In the genomic region with DNA sequence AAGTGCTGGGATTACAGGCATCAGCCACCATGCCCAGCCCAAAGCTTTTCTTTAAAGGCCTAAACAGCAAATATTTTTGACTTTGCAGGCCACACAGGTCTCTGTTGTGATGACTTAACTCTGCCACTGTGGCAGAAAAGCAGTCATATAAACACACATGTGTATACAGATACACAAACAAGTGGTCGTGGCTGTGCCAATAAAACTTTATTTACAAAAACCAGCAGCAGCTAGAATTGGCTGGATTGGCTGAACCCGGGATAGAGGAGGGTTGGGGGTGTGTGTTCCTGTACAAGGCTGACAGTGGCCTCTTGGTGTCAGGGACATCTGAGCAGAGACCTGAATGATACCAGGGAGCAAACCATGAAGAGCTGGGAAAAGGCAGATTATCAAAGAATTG, we compare ENCODE assay signal across 1 cellular context.
A peak's percentile ranks its signal among the peaks of the same experiment; 100 is the strongest.
TF ChIP-seq lines count a peak whose summit lies in the region.

No MANE protein-coding gene starts in this region.

TF ChIP-seq in GM12878, 131 proteins besides CTCF, POLR2A, EP300 and RAD21 (continued from another document):
- TF ChIP-seq, protein P1, sequence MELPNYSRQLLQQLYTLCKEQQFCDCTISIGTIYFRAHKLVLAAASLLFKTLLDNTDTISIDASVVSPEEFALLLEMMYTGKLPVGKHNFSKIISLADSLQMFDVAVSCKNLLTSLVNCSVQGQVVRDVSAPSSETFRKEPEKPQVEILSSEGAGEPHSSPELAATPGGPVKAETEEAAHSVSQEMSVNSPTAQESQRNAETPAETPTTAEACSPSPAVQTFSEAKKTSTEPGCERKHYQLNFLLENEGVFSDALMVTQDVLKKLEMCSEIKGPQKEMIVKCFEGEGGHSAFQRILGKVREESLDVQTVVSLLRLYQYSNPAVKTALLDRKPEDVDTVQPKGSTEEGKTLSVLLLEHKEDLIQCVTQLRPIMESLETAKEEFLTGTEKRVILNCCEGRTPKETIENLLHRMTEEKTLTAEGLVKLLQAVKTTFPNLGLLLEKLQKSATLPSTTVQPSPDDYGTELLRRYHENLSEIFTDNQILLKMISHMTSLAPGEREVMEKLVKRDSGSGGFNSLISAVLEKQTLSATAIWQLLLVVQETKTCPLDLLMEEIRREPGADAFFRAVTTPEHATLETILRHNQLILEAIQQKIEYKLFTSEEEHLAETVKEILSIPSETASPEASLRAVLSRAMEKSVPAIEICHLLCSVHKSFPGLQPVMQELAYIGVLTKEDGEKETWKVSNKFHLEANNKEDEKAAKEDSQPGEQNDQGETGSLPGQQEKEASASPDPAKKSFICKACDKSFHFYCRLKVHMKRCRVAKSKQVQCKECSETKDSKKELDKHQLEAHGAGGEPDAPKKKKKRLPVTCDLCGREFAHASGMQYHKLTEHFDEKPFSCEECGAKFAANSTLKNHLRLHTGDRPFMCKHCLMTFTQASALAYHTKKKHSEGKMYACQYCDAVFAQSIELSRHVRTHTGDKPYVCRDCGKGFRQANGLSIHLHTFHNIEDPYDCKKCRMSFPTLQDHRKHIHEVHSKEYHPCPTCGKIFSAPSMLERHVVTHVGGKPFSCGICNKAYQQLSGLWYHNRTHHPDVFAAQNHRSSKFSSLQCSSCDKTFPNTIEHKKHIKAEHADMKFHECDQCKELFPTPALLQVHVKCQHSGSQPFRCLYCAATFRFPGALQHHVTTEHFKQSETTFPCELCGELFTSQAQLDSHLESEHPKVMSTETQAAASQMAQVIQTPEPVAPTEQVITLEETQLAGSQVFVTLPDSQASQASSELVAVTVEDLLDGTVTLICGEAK (IDR thresholded peaks at IDR 0.05; ENCODE audit: borderline replicate concordance) = peak; percentile 75
- TF ChIP-seq, protein P2, sequence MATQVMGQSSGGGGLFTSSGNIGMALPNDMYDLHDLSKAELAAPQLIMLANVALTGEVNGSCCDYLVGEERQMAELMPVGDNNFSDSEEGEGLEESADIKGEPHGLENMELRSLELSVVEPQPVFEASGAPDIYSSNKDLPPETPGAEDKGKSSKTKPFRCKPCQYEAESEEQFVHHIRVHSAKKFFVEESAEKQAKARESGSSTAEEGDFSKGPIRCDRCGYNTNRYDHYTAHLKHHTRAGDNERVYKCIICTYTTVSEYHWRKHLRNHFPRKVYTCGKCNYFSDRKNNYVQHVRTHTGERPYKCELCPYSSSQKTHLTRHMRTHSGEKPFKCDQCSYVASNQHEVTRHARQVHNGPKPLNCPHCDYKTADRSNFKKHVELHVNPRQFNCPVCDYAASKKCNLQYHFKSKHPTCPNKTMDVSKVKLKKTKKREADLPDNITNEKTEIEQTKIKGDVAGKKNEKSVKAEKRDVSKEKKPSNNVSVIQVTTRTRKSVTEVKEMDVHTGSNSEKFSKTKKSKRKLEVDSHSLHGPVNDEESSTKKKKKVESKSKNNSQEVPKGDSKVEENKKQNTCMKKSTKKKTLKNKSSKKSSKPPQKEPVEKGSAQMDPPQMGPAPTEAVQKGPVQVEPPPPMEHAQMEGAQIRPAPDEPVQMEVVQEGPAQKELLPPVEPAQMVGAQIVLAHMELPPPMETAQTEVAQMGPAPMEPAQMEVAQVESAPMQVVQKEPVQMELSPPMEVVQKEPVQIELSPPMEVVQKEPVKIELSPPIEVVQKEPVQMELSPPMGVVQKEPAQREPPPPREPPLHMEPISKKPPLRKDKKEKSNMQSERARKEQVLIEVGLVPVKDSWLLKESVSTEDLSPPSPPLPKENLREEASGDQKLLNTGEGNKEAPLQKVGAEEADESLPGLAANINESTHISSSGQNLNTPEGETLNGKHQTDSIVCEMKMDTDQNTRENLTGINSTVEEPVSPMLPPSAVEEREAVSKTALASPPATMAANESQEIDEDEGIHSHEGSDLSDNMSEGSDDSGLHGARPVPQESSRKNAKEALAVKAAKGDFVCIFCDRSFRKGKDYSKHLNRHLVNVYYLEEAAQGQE (IDR thresholded peaks at IDR 0.05; ENCODE audit: low read depth, low read length) = no peak
